In genomic region chr7:73717025-73717807, GRCh38 we compare ENCODE assay signal across 9 cellular contexts. TPM values are rescaled to one million over a fixed set of nuclear protein-coding genes. Genes with fewer than 3 reads are reported as not detected.
A peak's percentile ranks its signal among the peaks of the same experiment; 100 is the strongest.
DNase-seq lines count a peak whose midpoint lies in the region; ATAC-seq and TF ChIP-seq lines count a peak whose summit lies in the region.
"Had no signal": no experiment of that assay in that cellular context is flagged by ENCODE, and none has a peak within 500 bp of the region (broad histone marks: within the 10 kb centered on the region; RNA-seq: fewer than 3 reads in every experiment).

No MANE protein-coding gene starts in this region.

- ATAC-seq in GM21786 (IDR thresholded peaks at IDR 0.05; ENCODE audit: unreplicated experiment) (no peak), GM19455 (IDR thresholded peaks at IDR 0.05; ENCODE audit: unreplicated experiment) (no peak)

- TF ChIP-seq CTCF in brain microvascular endothelial cell (IDR thresholded peaks at IDR 0.05; ENCODE audit: low read depth, low read length, missing control alignments): no peak
- no peak for TF ChIP-seq CTCF in nephron (IDR thresholded peaks at IDR 0.05; ENCODE audit: unreplicated experiment in 3 of 3)

- H3K4me2 ChIP-seq in BLaER1: peak overlapping the region; percentile 100

- H3K4me1 Mint-ChIP-seq in IgD-negative memory B cell: peaks cover 8 to 15% (median 8%) of the 10 kb centered on the region in 3 donors
- H3K4me1 Mint-ChIP-seq in nephron: peaks cover 49% of the 10 kb centered on the region

- H3K36me3 Mint-ChIP-seq in IgD-negative memory B cell: no peaks in the 10 kb centered on the region
- no peaks in the 10 kb centered on the region for H3K36me3 Mint-ChIP-seq in nephron (ENCODE audit: low read depth)

- H3K9me3 ChIP-seq in BLaER1: no peaks in the 10 kb centered on the region

- no peak overlapping the region for H3K9ac ChIP-seq in BLaER1

- in situ Hi-C loops in brain microvascular endothelial cell (cut with HindIII; ENCODE audit: low pct_ligation_motif_present, low sequenced_read_pairs): no loop called here

- H3K27ac Mint-ChIP-seq in IgD-negative memory B cell: peak overlapping the region in 1 of 3 donors; percentile 63
- peak overlapping the region; percentile 64 to 94 (median 83) for H3K27ac Mint-ChIP-seq in nephron

- H3K27ac ChIP-seq in BLaER1: no peak overlapping the region
- peak overlapping the region; percentile 98 for H3K27ac ChIP-seq in brain microvascular endothelial cell

- DNase-seq in brain microvascular endothelial cell (peak; percentile 35), DMS114 treated with DMSO at 0.1 percent for 48 hours (lab: John Stamatoyannopoulos, UW; ENCODE audit: unreplicated experiment) (no peak), NOMO-1 (lab: John Stamatoyannopoulos, UW; ENCODE audit: unreplicated experiment in 2 of 2) (no peak)
- DNase-seq: NCI-H748 treated with DMSO at 0.1 percent for 48 hours had no signal

- peaks cover 90% of the 10 kb centered on the region for H4K20me1 ChIP-seq in BLaER1

- H3K36me3 ChIP-seq in BLaER1: no peaks in the 10 kb centered on the region
- peaks cover 42% of the 10 kb centered on the region for H3K36me3 ChIP-seq in brain microvascular endothelial cell (replicated peaks)

- H3K9me3 Mint-ChIP-seq in IgD-negative memory B cell (peaks cover 0 to 2% (median 0%) of the 10 kb centered on the region in 3 donors), nephron (no peaks in the 10 kb centered on the region)

- peaks cover 78% of the 10 kb centered on the region for H3K4me1 ChIP-seq in BLaER1

- peak overlapping the region; percentile 19; the same call in 1 of the 2 replicates for H3K4me3 ChIP-seq in BLaER1
- H3K4me3 ChIP-seq in brain microvascular endothelial cell (ENCODE audit: low read depth, low read length): peak overlapping the region; percentile 88

- H3K27me3 Mint-ChIP-seq in IgD-negative memory B cell: peaks cover 28% of the 10 kb centered on the region
- peaks cover 4% of the 10 kb centered on the region for H3K27me3 Mint-ChIP-seq in nephron (ENCODE audit: low read depth)

- peak overlapping the region; percentile 34 to 88 (median 77) for H3K4me3 Mint-ChIP-seq in IgD-negative memory B cell
- peak overlapping the region; percentile 80 to 85 (median 82) for H3K4me3 Mint-ChIP-seq in nephron

- H3K27me3 ChIP-seq in BLaER1: peaks cover 84% of the 10 kb centered on the region
- H3K27me3 ChIP-seq in brain microvascular endothelial cell (replicated peaks): no peaks in the 10 kb centered on the region

RNA-seq across cellular contexts. Expression of gene STX1A, which starts 2.3 kb away (rescaled TPM):
- 1.6 TPM for polyA plus RNA-seq in IgD-negative memory B cell

RNA-seq across cellular contexts. Expression of gene ABHD11, which starts 21.4 kb away (rescaled TPM):
- 13.6 TPM for polyA plus RNA-seq in IgD-negative memory B cell

RNA-seq across cellular contexts. Expression of gene BUD23, which starts 33.8 kb away (rescaled TPM):
- 137 TPM for polyA plus RNA-seq in IgD-negative memory B cell

RNA-seq across cellular contexts. Expression of gene DNAJC30, which starts 34.0 kb away (rescaled TPM):
- 11.3 TPM for polyA plus RNA-seq in IgD-negative memory B cell

RNA-seq across cellular contexts. Expression of gene VPS37D, which starts 49.6 kb away (rescaled TPM):
- 0.39 TPM for polyA plus RNA-seq in IgD-negative memory B cell
